16 cellular contexts compared by ENCODE assay signal in the genomic region with DNA sequence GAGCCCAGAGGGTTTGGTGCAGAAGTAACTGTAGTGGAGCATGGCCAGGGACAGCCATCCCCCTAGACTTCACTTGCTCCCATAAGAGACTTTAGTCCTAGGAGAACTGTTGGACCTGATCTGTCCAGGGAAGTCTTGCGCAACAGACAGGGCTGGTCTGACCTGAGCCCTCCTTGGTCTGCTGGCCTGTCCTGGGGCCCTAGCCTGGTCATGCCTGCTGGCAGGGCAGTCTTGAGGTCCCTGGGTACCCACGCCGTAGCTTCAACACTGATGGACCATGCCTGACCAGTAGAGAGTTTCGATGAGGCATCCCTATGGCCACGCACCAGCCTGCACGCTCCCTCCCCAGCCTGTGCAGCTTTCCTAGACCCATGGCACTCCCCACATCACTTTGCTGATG.
DNase-seq lines count a peak whose midpoint lies in the region; ATAC-seq, FAIRE-seq and TF ChIP-seq lines count a peak whose summit lies in the region.
"Had no signal": no experiment of that assay in that cellular context is flagged by ENCODE, and none has a peak within 500 bp of the region (broad histone marks: within the 10 kb centered on the region; RNA-seq: fewer than 3 reads in every experiment).

No MANE protein-coding gene starts in this region.

- no peak for TF ChIP-seq EP300 in A549 (IDR thresholded peaks at IDR 0.05)
- no peak for TF ChIP-seq EP300 in H1 (IDR thresholded peaks at IDR 0.05; ENCODE audit: borderline replicate concordance in 1 of 2, low read depth in 2 of 2, low read length in 2 of 2)
- TF ChIP-seq EP300 in HepG2 (IDR thresholded peaks at IDR 0.05; ENCODE audit: low read depth in 2 of 2, low read length in 2 of 2): no peak
- no peak for TF ChIP-seq EP300 in HepG2 (CRISPR knock-in tag; IDR thresholded peaks at IDR 0.05; ENCODE audit: borderline replicate concordance)

- no peak overlapping the region for H3K9ac ChIP-seq in H1 (replicated peaks in 1 of 4; ENCODE audit: extremely low read depth in 1 of 4, low read depth in 3 of 4, low read length in 3 of 4)
- no peak overlapping the region for H3K9ac ChIP-seq in HepG2 (ENCODE audit: insufficient read depth, low read depth, low read length)
- H3K9ac ChIP-seq: BLaER1 treated with 17β-estradiol and CSF1 and Interleukin-3, amounts not matched to agents 10 nM and 100 nM; GM23248 had no signal

- POLR2A ChIA-PET in A549 (lab: Yijun Ruan, JAX) (no interaction called here), H1 (lab: Charles Lee; ENCODE audit: partially characterized antibody) (no interaction called here), HepG2 (lab: Yijun Ruan, JAX) (no interaction called here)

- no peaks in the 10 kb centered on the region for H3K4me1 Mint-ChIP-seq in activated T-cell treated with anti-CD3 and anti-CD28 coated beads, Interleukin-2, amount 50 U/mL, for 24 hours (ENCODE audit: low read depth)
- H3K4me1 Mint-ChIP-seq: CD4-positive, alpha-beta memory T cell had no signal

- in situ Hi-C loops in HepG2 (cut with HindIII; ENCODE audit: extremely low pct_ligation_motif_present, low pct_unique_long_range_greater_than_20kb): no loop called here

- no peak overlapping the region for H4K5ac ChIP-seq in H1 (ENCODE audit: insufficient read length, low read depth, low read length)

- H3K4me3 ChIP-seq in A549 (no peak overlapping the region), H1 (ENCODE audit: extremely low read depth in 1 of 4, insufficient read depth in 2 of 4, low read depth in 3 of 4, low read length in 4 of 4) (no peak overlapping the region), HepG2 (replicated peaks in 1 of 3; ENCODE audit: insufficient read depth in 1 of 3, low read depth in 2 of 3, low read length in 3 of 3) (no peak overlapping the region), spleen (no peak overlapping the region), thyroid gland (replicated peaks in 1 of 3) (no peak overlapping the region)
- H3K4me3 ChIP-seq: BLaER1 treated with 17β-estradiol and CSF1 and Interleukin-3, amounts not matched to agents 10 nM and 100 nM; GM23248 had no signal

- H3K4me1 ChIP-seq in A549 (no peaks in the 10 kb centered on the region), H1 (replicated peaks in 1 of 4; ENCODE audit: control insufficient read depth in 3 of 4, insufficient read depth in 4 of 4, low read length in 3 of 4) (no peaks in the 10 kb centered on the region), HepG2 (ENCODE audit: insufficient read depth, low read length) (no peaks in the 10 kb centered on the region), spleen (no peaks in the 10 kb centered on the region), thyroid gland (no peaks in the 10 kb centered on the region)
- H3K4me1 ChIP-seq: BLaER1 treated with 17β-estradiol and CSF1 and Interleukin-3, amounts not matched to agents 10 nM and 100 nM had no signal

- no peak for TF ChIP-seq RAD21 in A549 (conservative IDR thresholded peaks at IDR 0.05 in 1 of 2, IDR thresholded peaks at IDR 0.05 in 1 of 2)
- no peak for TF ChIP-seq RAD21 in H1 (IDR thresholded peaks at IDR 0.05 in 1 of 2, conservative IDR thresholded peaks at IDR 0.05 in 1 of 2; ENCODE audit: low read depth in 2 of 2, low read length in 2 of 2)
- TF ChIP-seq RAD21 in HepG2 (CRISPR knock-in tag; IDR thresholded peaks at IDR 0.05): no peak

- H2BK5ac ChIP-seq in H1 (ENCODE audit: low read depth, low read length): no peak overlapping the region

- no peak overlapping the region for H3K14ac ChIP-seq in H1 (ENCODE audit: insufficient read length)

- no peak overlapping the region for H3K56ac ChIP-seq in H1 (replicated peaks; ENCODE audit: insufficient read length, low read depth, low read length)

- H3K9me3 Mint-ChIP-seq in activated T-cell treated with anti-CD3 and anti-CD28 coated beads, Interleukin-2, amount 50 U/mL, for 24 hours: peaks cover 36% of the 10 kb centered on the region

- no peak overlapping the region for H3K4me2 ChIP-seq in A549
- no peak overlapping the region for H3K4me2 ChIP-seq in H1 (ENCODE audit: insufficient read depth in 1 of 2, low read depth in 2 of 2, low read length in 2 of 2)
- no peak overlapping the region for H3K4me2 ChIP-seq in HepG2 (ENCODE audit: low read depth, low read length)
- H3K4me2 ChIP-seq: BLaER1 treated with 17β-estradiol and CSF1 and Interleukin-3, amounts not matched to agents 10 nM and 100 nM had no signal

- CTCF ChIA-PET in A549 (lab: Yijun Ruan, JAX) (no interaction called here), H1 (lab: Charles Lee; ENCODE audit: partially characterized antibody) (no interaction called here), HepG2 (lab: Yijun Ruan, JAX; ENCODE audit: low intra/inter-chr PET ratio, low total read pairs) (no interaction called here)

- H2BK12ac ChIP-seq in H1 (ENCODE audit: low read depth, low read length): no peak overlapping the region

- BruUV-seq in HepG2 (replicated peaks; lab: Mats Ljungman, UMichigan): no TSS peak

- H3K9me3 ChIP-seq in A549 (no peaks in the 10 kb centered on the region), H1 (ENCODE audit: insufficient read depth in 2 of 2, low read depth in 1 of 2, low read length in 1 of 2) (peaks cover 2 to 7% of the 10 kb centered on the region in 2 experiments; a peak in 3 of 4 replicates), HepG2 (ENCODE audit: low read length) (peaks cover 21% of the 10 kb centered on the region), spleen (peaks cover 0 to 55% (median 39%) of the 10 kb centered on the region in 8 donors), thyroid gland (no peaks in the 10 kb centered on the region)

- H3K23me2 ChIP-seq in H1 (ENCODE audit: low read depth, low read length): no peaks in the 10 kb centered on the region

- no peak overlapping the region for H3K4ac ChIP-seq in H1 (replicated peaks; ENCODE audit: insufficient read length, low read depth, low read length)

- DNase-seq in A549 (ENCODE audit: low read depth in 1 of 2, low spot score in 1 of 2) (no peak), H1 (ENCODE audit: low read depth in 1 of 2, low spot score in 2 of 2) (no peak), HepG2 (ENCODE audit: low spot score) (no peak), spleen (peak; percentile 24), CD1c-positive myeloid dendritic cell (ENCODE audit: extremely low spot score) (no peak), thyroid gland (no peak)
- no peak for DNase-seq in activated T-cell treated with anti-CD3 and anti-CD28 coated beads, Interleukin-2, amount 50 U/mL, for 24 hours
- DNase-seq: 8988T, ACHN, DMS79, GM23248, H7 had no signal

- H2AFZ ChIP-seq in H1 (ENCODE audit: low read length) (no peak overlapping the region), HepG2 (ENCODE audit: low read length) (no peak overlapping the region)
- H2AFZ ChIP-seq: GM23248 had no signal

- H2AK5ac ChIP-seq in H1 (ENCODE audit: low read depth, low read length): no peak overlapping the region

- H3K36me3 ChIP-seq in H1 (ENCODE audit: control insufficient read depth in 2 of 4, insufficient read depth in 4 of 4, low read length in 3 of 4) (peaks cover 0 to 7% (median 0%) of the 10 kb centered on the region in 4 experiments; a peak in 1 of 8 replicates), HepG2 (replicated peaks in 1 of 2; ENCODE audit: control insufficient read depth in 1 of 2, insufficient read depth in 2 of 2, low read length in 2 of 2) (peaks cover 2 to 12% of the 10 kb centered on the region in 2 experiments; a peak in 3 of 5 replicates), spleen (peaks cover 0 to 26% (median 3%) of the 10 kb centered on the region in 6 donors), thyroid gland (no peaks in the 10 kb centered on the region)

- H2BK15ac ChIP-seq in H1 (ENCODE audit: low read length): no peak overlapping the region

- no peaks in the 10 kb centered on the region for H4K20me1 ChIP-seq in H1 (replicated peaks in 1 of 2; ENCODE audit: control insufficient read depth in 1 of 2, insufficient read depth in 2 of 2, low read length in 2 of 2)
- H4K20me1 ChIP-seq in HepG2 (ENCODE audit: insufficient read depth, low read length): no peaks in the 10 kb centered on the region
- H4K20me1 ChIP-seq: BLaER1 treated with 17β-estradiol and CSF1 and Interleukin-3, amounts not matched to agents 10 nM and 100 nM had no signal

- no peaks in the 10 kb centered on the region for H3K27me3 ChIP-seq in H1 (replicated peaks in 1 of 4; ENCODE audit: control insufficient read depth in 3 of 4, extremely low read depth in 1 of 4, insufficient read depth in 3 of 4, low read length in 3 of 4)
- H3K27me3 ChIP-seq in HepG2 (ENCODE audit: control insufficient read depth in 1 of 2, insufficient read depth in 2 of 2, low read length in 2 of 2): no peaks in the 10 kb centered on the region
- H3K27me3 ChIP-seq in spleen (replicated peaks in 1 of 7): no peaks in the 10 kb centered on the region
- H3K27me3 ChIP-seq in thyroid gland: no peaks in the 10 kb centered on the region
- H3K27me3 ChIP-seq: BLaER1 treated with 17β-estradiol and CSF1 and Interleukin-3, amounts not matched to agents 10 nM and 100 nM had no signal

- no peak overlapping the region for H3K27ac Mint-ChIP-seq in activated T-cell treated with anti-CD3 and anti-CD28 coated beads, Interleukin-2, amount 50 U/mL, for 24 hours
- H3K27ac Mint-ChIP-seq: CD4-positive, alpha-beta memory T cell had no signal

- no peak overlapping the region for H3K4me3 Mint-ChIP-seq in activated T-cell treated with anti-CD3 and anti-CD28 coated beads, Interleukin-2, amount 50 U/mL, for 24 hours
- H3K4me3 Mint-ChIP-seq: CD4-positive, alpha-beta memory T cell had no signal

- H3K36me3 Mint-ChIP-seq in activated T-cell treated with anti-CD3 and anti-CD28 coated beads, Interleukin-2, amount 50 U/mL, for 24 hours (ENCODE audit: low read depth): peaks cover 49% of the 10 kb centered on the region

- H3K79me2 ChIP-seq in H1 (ENCODE audit: control insufficient read depth in 1 of 2, insufficient read depth in 2 of 2, low read length in 2 of 2) (no peaks in the 10 kb centered on the region), HepG2 (ENCODE audit: insufficient read depth, low read length) (no peaks in the 10 kb centered on the region)

- no peak overlapping the region for H3K23ac ChIP-seq in H1 (ENCODE audit: insufficient read length)

- H3K79me1 ChIP-seq in H1 (ENCODE audit: low read depth, low read length): no peaks in the 10 kb centered on the region; the same call in 1 of the 2 replicates

- TF ChIP-seq POLR2A in A549 (IDR thresholded peaks at IDR 0.05; ENCODE audit: low read length) (no peak), H1 (IDR thresholded peaks at IDR 0.05; ENCODE audit: control extremely low read depth in 1 of 2, low read depth in 2 of 2, low read length in 2 of 2) (no peak), HepG2 (IDR thresholded peaks at IDR 0.05; ENCODE audit: insufficient read depth in 1 of 2, low read depth in 2 of 2, low read length in 2 of 2) (no peak), spleen (IDR thresholded peaks at IDR 0.05) (no peak), thyroid gland (IDR thresholded peaks at IDR 0.05) (no peak)

- no peak overlapping the region for H4K91ac ChIP-seq in H1 (replicated peaks; ENCODE audit: insufficient read length, low read length)

- no peak for FAIRE-seq in A549 (lab: Jason Lieb, UNC)
- FAIRE-seq in H1 (lab: Jason Lieb, UNC): no peak
- no peak for FAIRE-seq in HepG2 (lab: Jason Lieb, UNC)
- FAIRE-seq: GM12891 had no signal

- H3K27me3 Mint-ChIP-seq in activated T-cell treated with anti-CD3 and anti-CD28 coated beads, Interleukin-2, amount 50 U/mL, for 24 hours: no peaks in the 10 kb centered on the region
- H3K27me3 Mint-ChIP-seq: CD4-positive, alpha-beta memory T cell had no signal

- intact Hi-C loops in HepG2 (cut with micrococcal nuclease; ENCODE audit: unreplicated experiment) (no loop called here), spleen (cut with DNase I; ENCODE audit: low total_unique reads) (no loop called here), thyroid gland (cut with DNase I) (no loop called here)

- no peak overlapping the region for H4K8ac ChIP-seq in H1 (ENCODE audit: extremely low read depth, insufficient read depth, low read length)

- no peak overlapping the region for H2BK20ac ChIP-seq in H1 (ENCODE audit: low read length)

- H3K27ac ChIP-seq in A549 (no peak overlapping the region), H1 (ENCODE audit: low read depth, low read length) (no peak overlapping the region), HepG2 (ENCODE audit: extremely low read length, insufficient read depth, low read length) (no peak overlapping the region), spleen (no peak overlapping the region), thyroid gland (no peak overlapping the region)
- H3K27ac ChIP-seq: BLaER1 treated with 17β-estradiol and CSF1 and Interleukin-3, amounts not matched to agents 10 nM and 100 nM; GM23248; HL-60 had no signal

- ATAC-seq in A549 (no peak), HepG2 (no peak)

- H2BK120ac ChIP-seq in H1 (replicated peaks; ENCODE audit: low read depth, low read length): no peak overlapping the region

- TF ChIP-seq CTCF in A549 (IDR thresholded peaks at IDR 0.05) (no peak), H1 (IDR thresholded peaks at IDR 0.05; ENCODE audit: control extremely low read depth in 1 of 3, insufficient read depth in 1 of 3, low read depth in 1 of 3, low read length in 3 of 3) (no peak), HepG2 (CRISPR knock-in tag; IDR thresholded peaks at IDR 0.05) (no peak), spleen (IDR thresholded peaks at IDR 0.05 in 8 of 11, conservative IDR thresholded peaks at IDR 0.05 in 3 of 11) (no peak), thyroid gland (IDR thresholded peaks at IDR 0.05) (no peak)

- 90% methylated on average over 6 of the region's 6 CpGs for WGBS in A549 (ENCODE audit: missing lambda C conversion rate)
- WGBS in H1 (ENCODE audit: extremely low coverage in 1 of 2, insufficient coverage in 1 of 2, insufficient read length in 1 of 2, insufficient replicate concordance in 2 of 2, low coverage in 1 of 2, low lambda C conversion rate in 2 of 2, missing lambda C conversion rate in 1 of 2), 2 experiments: 96% methylated on average over 6 of the region's 6 CpGs; no CpG with 5 or more reads in 1 of the 2 experiments
- WGBS in HepG2 (ENCODE audit: low lambda C conversion rate): 95% methylated on average over 6 of the region's 6 CpGs
- WGBS in spleen, 5 donors: 89 to 100% (median 97%) methylated on average over 3 to 6 of the region's 6 CpGs
- WGBS in thyroid gland, 2 donors: 98 to 100% methylated on average over 5 to 6 of the region's 6 CpGs

- H3K18ac ChIP-seq in H1 (ENCODE audit: extremely low read depth, low read length): no peak overlapping the region
